Comparison of ENCODE assay signal across 8 cellular contexts in genomic region chr12:121806556-121807308, GRCh38. TPM values are rescaled to one million over a fixed set of nuclear protein-coding genes. Genes with fewer than 3 reads are reported as not detected.
A peak's percentile ranks its signal among the peaks of the same experiment; 100 is the strongest.
DNase-seq lines count a peak whose midpoint lies in the region; ATAC-seq and TF ChIP-seq lines count a peak whose summit lies in the region.

No MANE protein-coding gene starts in this region.

- H2BK5ac ChIP-seq in neuronal stem cell (ENCODE audit: low read length): no peak overlapping the region

- no peak overlapping the region for H3K27ac ChIP-seq in endodermal cell (ENCODE audit: low read depth, low read length)
- H3K27ac ChIP-seq in neuronal stem cell (replicated peaks; ENCODE audit: low read length): no peak overlapping the region

- DNase-seq in GM06990 (ENCODE audit: extremely low read depth, insufficient read length) (no peak), NT2/D1 (ENCODE audit: low read depth, low spot score) (no peak), endodermal cell (peak; percentile 78), neuronal stem cell (ENCODE audit: low spot score) (no peak), HuH-7.5 (ENCODE audit: low spot score) (no peak), erythroblast (lab: John Stamatoyannopoulos, UW) (no peak), activated gamma-delta T cell treated with Interleukin-2 at 50 U/mL for 16 hours (no peak)

- H4K8ac ChIP-seq in neuronal stem cell (ENCODE audit: low read depth, low read length): no peak overlapping the region

- H2BK120ac ChIP-seq in neuronal stem cell (ENCODE audit: low read depth, low read length): no peak overlapping the region

- no peak overlapping the region for H2BK15ac ChIP-seq in neuronal stem cell (ENCODE audit: low read length)

- H3K4me3 ChIP-seq in GM06990 (replicated peaks; ENCODE audit: low read depth, low read length) (peak overlapping the region; percentile 82), NT2/D1 (ENCODE audit: insufficient read length, low read depth) (peak overlapping the region; percentile 27), endodermal cell (ENCODE audit: low read length) (peak overlapping the region; percentile 87), neuronal stem cell (ENCODE audit: low read length in 2 of 2) (peak overlapping the region in 1 of 2 donors; percentile 56)

- H3K36me3 ChIP-seq in GM06990 (ENCODE audit: control insufficient read depth, insufficient read depth, low read length): peaks cover 21% of the 10 kb centered on the region
- peaks cover 59% of the 10 kb centered on the region for H3K36me3 ChIP-seq in NT2/D1 (ENCODE audit: insufficient read depth, insufficient read length, low read length)
- H3K36me3 ChIP-seq in endodermal cell (ENCODE audit: control insufficient read depth, insufficient read depth, low read length): peaks cover 28% of the 10 kb centered on the region
- peaks cover 28 to 56% of the 10 kb centered on the region in 2 donors for H3K36me3 ChIP-seq in neuronal stem cell (replicated peaks in 1 of 2; ENCODE audit: control insufficient read depth in 2 of 2, insufficient read depth in 2 of 2, low read length in 2 of 2)

- peaks cover 29% of the 10 kb centered on the region for H3K36me3 Mint-ChIP-seq in endodermal cell (ENCODE audit: low read depth)

- H4K91ac ChIP-seq in neuronal stem cell (ENCODE audit: low read depth, low read length, poor library complexity): no peak overlapping the region

- H3K4me3 Mint-ChIP-seq in endodermal cell: peak overlapping the region; percentile 91

- H3K4ac ChIP-seq in neuronal stem cell (ENCODE audit: low read length): no peak overlapping the region

- H2AFZ ChIP-seq in neuronal stem cell (ENCODE audit: low read length): no peak overlapping the region

- no peak overlapping the region for H2AK5ac ChIP-seq in neuronal stem cell (ENCODE audit: low read depth, low read length)

- no peaks in the 10 kb centered on the region for H3K9me3 ChIP-seq in NT2/D1 (ENCODE audit: insufficient read depth, low read length)
- H3K9me3 ChIP-seq in endodermal cell (ENCODE audit: control insufficient read depth, low read length): no peaks in the 10 kb centered on the region
- H3K9me3 ChIP-seq in neuronal stem cell (replicated peaks in 1 of 2; ENCODE audit: control insufficient read depth in 2 of 2, insufficient read depth in 1 of 2, low read depth in 1 of 2, low read length in 2 of 2): no peaks in the 10 kb centered on the region

- H3K4me1 Mint-ChIP-seq in endodermal cell: peaks cover 21% of the 10 kb centered on the region

- WGBS in endodermal cell (ENCODE audit: insufficient coverage in 1 of 2, insufficient read length in 1 of 2), 2 experiments: 55 to 61% methylated on average over 14 to 19 of the region's 19 CpGs
- whole genome bisulfite sequencing in neuronal stem cell (ENCODE audit: extremely low coverage in 2 of 2, insufficient read length in 2 of 2, insufficient replicate concordance in 1 of 2), 2 donors: no CpG with 5 or more reads among the region's 19 CpGs

- H3K79me1 ChIP-seq in neuronal stem cell (ENCODE audit: low read depth, low read length): peaks cover 15% of the 10 kb centered on the region

- ATAC-seq in HG02884 (IDR thresholded peaks at IDR 0.05; ENCODE audit: unreplicated experiment): no peak

- no peak overlapping the region for H2BK12ac ChIP-seq in neuronal stem cell (ENCODE audit: low read length)

- H3K4me1 ChIP-seq in NT2/D1 (ENCODE audit: insufficient read depth, insufficient read length) (peaks cover 23% of the 10 kb centered on the region), endodermal cell (ENCODE audit: control insufficient read depth, insufficient read depth, low read length) (peaks cover 4% of the 10 kb centered on the region), neuronal stem cell (ENCODE audit: control insufficient read depth in 2 of 2, insufficient read depth in 1 of 2, low read depth in 1 of 2, low read length in 2 of 2) (peaks cover 18 to 26% of the 10 kb centered on the region in 2 donors)

- H3K9ac ChIP-seq in NT2/D1 (ENCODE audit: insufficient read length, low read depth) (peak overlapping the region; percentile 74), endodermal cell (ENCODE audit: extremely low read depth, low read length, poor library complexity, severe bottlenecking) (peak overlapping the region; percentile 39), neuronal stem cell (ENCODE audit: low read depth, low read length, poor library complexity) (peak overlapping the region; percentile 24)

- no peak for TF ChIP-seq POLR2A in erythroblast (IDR thresholded peaks at IDR 0.05; ENCODE audit: low read length)

- no peak overlapping the region for H3K4me2 ChIP-seq in neuronal stem cell (ENCODE audit: insufficient read depth, low read length, poor library complexity, severe bottlenecking)

- H3K27me3 Mint-ChIP-seq in endodermal cell (ENCODE audit: insufficient read depth): no peaks in the 10 kb centered on the region

- H3K23ac ChIP-seq in neuronal stem cell (ENCODE audit: low read depth, low read length, poor library complexity): no peak overlapping the region

- no peaks in the 10 kb centered on the region for H3K27me3 ChIP-seq in GM06990 (replicated peaks; ENCODE audit: control insufficient read depth, insufficient read depth, low read length)
- H3K27me3 ChIP-seq in NT2/D1 (ENCODE audit: insufficient read depth, insufficient read length): no peaks in the 10 kb centered on the region
- no peaks in the 10 kb centered on the region for H3K27me3 ChIP-seq in endodermal cell (ENCODE audit: control insufficient read depth, insufficient read depth, low read length, poor library complexity, severe bottlenecking)
- H3K27me3 ChIP-seq in neuronal stem cell (ENCODE audit: control insufficient read depth in 3 of 3, insufficient read depth in 3 of 3, low read depth in 1 of 3, low read length in 3 of 3): no peaks in the 10 kb centered on the region

- no peak overlapping the region for H3K14ac ChIP-seq in neuronal stem cell (ENCODE audit: low read length)

- no peak overlapping the region for H3K18ac ChIP-seq in neuronal stem cell (ENCODE audit: low read length)

- peak overlapping the region; percentile 68 for H3K27ac Mint-ChIP-seq in endodermal cell

- H3K9me3 Mint-ChIP-seq in endodermal cell: no peaks in the 10 kb centered on the region

- TF ChIP-seq CTCF in GM06990 (IDR thresholded peaks at IDR 0.05; ENCODE audit: insufficient read depth, low read length, poor library complexity, severe bottlenecking) (no peak), endodermal cell (conservative IDR thresholded peaks at IDR 0.05) (no peak)

RNA-seq across cellular contexts. Expression of gene SETD1B, which starts 2.9 kb away (rescaled TPM):
- total RNA-seq in endodermal cell: 10 to 100 TPM; 30.7 to 32.6 TPM
- polyA plus RNA-seq in endodermal cell (2013, experiment 1 of 2): 10.6 TPM
- 10.3 TPM for polyA plus RNA-seq in endodermal cell (2013, experiment 2 of 2)
- polyA plus RNA-seq in neuronal stem cell (2013, experiment 1 of 2): 6.1 TPM
- polyA plus RNA-seq in neuronal stem cell (2013, experiment 2 of 2): 6.2 TPM

RNA-seq across cellular contexts. Expression of gene RHOF, which starts 13.2 kb away (rescaled TPM):
- total RNA-seq in endodermal cell: 10 to 100 TPM; 31.0 to 35.6 TPM
- 24.1 TPM for polyA plus RNA-seq in endodermal cell (2013, experiment 1 of 2)
- polyA plus RNA-seq in endodermal cell (2013, experiment 2 of 2): 19.1 TPM
- 16.5 TPM for polyA plus RNA-seq in neuronal stem cell (2013, experiment 1 of 2)
- 15.5 TPM for polyA plus RNA-seq in neuronal stem cell (2013, experiment 2 of 2)

RNA-seq across cellular contexts. Expression of gene HPD, which starts 51.9 kb away (rescaled TPM):
- total RNA-seq in endodermal cell: under 1 TPM; 0.55 to 0.71 TPM
- polyA plus RNA-seq in endodermal cell (2013, experiment 1 of 2): 0.32 TPM
- polyA plus RNA-seq in endodermal cell (2013, experiment 2 of 2): 0.21 TPM
- 0.13 TPM for polyA plus RNA-seq in neuronal stem cell (2013, experiment 1 of 2)
- polyA plus RNA-seq in neuronal stem cell (2013, experiment 2 of 2): 0.18 TPM

Comparison
In these comparisons a context has a peak if more than half of its experiments do, and no peak if none do; other contexts are left out.
1. H3K9ac ChIP-seq: peak in every context shown above with its lines; median percentile 74 in NT2/D1; 39 in endodermal cell; 24 in neuronal stem cell.